2 cellular contexts compared by ENCODE assay signal in genomic region chr1:16209132-16209846, GRCh38.
TF ChIP-seq lines count a peak whose summit lies in the region.

No MANE protein-coding gene starts in this region.

TF ChIP-seq in IMR-90, 13 proteins besides CTCF, POLR2A, EP300 and RAD21:
- TF ChIP-seq MXI1 (IDR thresholded peaks at IDR 0.05; ENCODE audit: borderline replicate concordance, low read depth, low read length), result no peak
- no peak for TF ChIP-seq ELK1 (IDR thresholded peaks at IDR 0.05; ENCODE audit: borderline replicate concordance, low read depth, low read length)
- no peak for TF ChIP-seq CHD1 (IDR thresholded peaks at IDR 0.05; ENCODE audit: low read depth, low read length)
- no peak for TF ChIP-seq MAFK (IDR thresholded peaks at IDR 0.05; ENCODE audit: low read depth, low read length)
- no peak for TF ChIP-seq MAZ (IDR thresholded peaks at IDR 0.05; ENCODE audit: borderline replicate concordance, low read depth, low read length)
- no peak for TF ChIP-seq FOS (IDR thresholded peaks at IDR 0.05; ENCODE audit: low read depth, low read length)
- TF ChIP-seq USF2 (IDR thresholded peaks at IDR 0.05; ENCODE audit: low read depth, low read length), result no peak
- no peak for TF ChIP-seq SMC3 (IDR thresholded peaks at IDR 0.05; ENCODE audit: low read depth, low read length)
- TF ChIP-seq NFE2L2 (IDR thresholded peaks at IDR 0.05; ENCODE audit: low read depth, low read length), result no peak
- TF ChIP-seq RFX5 (IDR thresholded peaks at IDR 0.05; ENCODE audit: low read depth, low read length), result no peak
- no peak for TF ChIP-seq BHLHE40 (IDR thresholded peaks at IDR 0.05; ENCODE audit: low read depth, low read length)
- no peak for TF ChIP-seq CEBPB (IDR thresholded peaks at IDR 0.05; ENCODE audit: low read depth, low read length)
- no peak for TF ChIP-seq RCOR1 (IDR thresholded peaks at IDR 0.05; ENCODE audit: insufficient replicate concordance, low read length)
TF ChIP-seq in IMR-90: peak in this region for 0.

TF ChIP-seq in K562, 482 proteins besides CTCF, POLR2A, EP300 and RAD21:
- no peak for TF ChIP-seq PPARD (CRISPR knock-in tag; IDR thresholded peaks at IDR 0.05)
- TF ChIP-seq ZNF316 (IDR thresholded peaks at IDR 0.05), result peak; percentile 47; the same call in 1 of the 2 replicates
- TF ChIP-seq KDM1A (IDR thresholded peaks at IDR 0.05), result peak; percentile 51 to 80; a peak in 3 of 4 replicates
- no peak for TF ChIP-seq ARHGAP35 (IDR thresholded peaks at IDR 0.05; ENCODE audit: partially characterized antibody)
- TF ChIP-seq ZNF146 (CRISPR knock-in tag; IDR thresholded peaks at IDR 0.05; ENCODE audit: unreplicated experiment), result no peak
- peak; percentile 94 for TF ChIP-seq BCOR (IDR thresholded peaks at IDR 0.05)
- 0 out of 4 replicates have a peak, but pooled peaks of 1 of the 2 experiments have one; percentile 14 for TF ChIP-seq RCOR1 (IDR thresholded peaks at IDR 0.05; ENCODE audit: borderline replicate concordance in 1 of 2, low read depth in 2 of 2, low read length in 2 of 2)
- TF ChIP-seq MEF2A (IDR thresholded peaks at IDR 0.05; ENCODE audit: control insufficient read depth, low read depth, low read length), result no peak
- TF ChIP-seq ADNP (tag; IDR thresholded peaks at IDR 0.05), result peak; percentile 75
- no peak for TF ChIP-seq ZNF165 (CRISPR knock-in tag; IDR thresholded peaks at IDR 0.05; ENCODE audit: borderline replicate concordance)
- no peak for TF ChIP-seq MYNN (IDR thresholded peaks at IDR 0.05)
- no peak for TF ChIP-seq MYNN (CRISPR knock-in tag; IDR thresholded peaks at IDR 0.05)
- no peak for TF ChIP-seq FOXM1 (IDR thresholded peaks at IDR 0.05; ENCODE audit: low read depth)
- TF ChIP-seq FOXM1 (CRISPR knock-in tag; IDR thresholded peaks at IDR 0.05; ENCODE audit: low read depth), result no peak
- peak; percentile 22 for TF ChIP-seq CHD4 (IDR thresholded peaks at IDR 0.05; ENCODE audit: insufficient read depth, insufficient replicate concordance, low read depth, low read length, poor library complexity, severe bottlenecking)
- peak in 1 of 2 experiments; percentile 43; a peak in 1 of 4 replicates for TF ChIP-seq MLLT1 (IDR thresholded peaks at IDR 0.05)
- no peak for TF ChIP-seq ZNF57 (CRISPR knock-in tag; IDR thresholded peaks at IDR 0.05)
- peak; percentile 23 for TF ChIP-seq NCOA4 (IDR thresholded peaks at IDR 0.05; ENCODE audit: partially characterized antibody)
- 0 out of 2 replicates have a peak, but pooled peaks have one; percentile 51 for TF ChIP-seq THRB (CRISPR knock-in tag; conservative IDR thresholded peaks at IDR 0.05)
- TF ChIP-seq RB1 (IDR thresholded peaks at IDR 0.05; ENCODE audit: low read depth), result no peak
- TF ChIP-seq SRF (CRISPR knock-in tag; IDR thresholded peaks at IDR 0.05), result no peak
- TF ChIP-seq ZNF561 (CRISPR knock-in tag; conservative IDR thresholded peaks at IDR 0.05), result no peak
- TF ChIP-seq NUFIP1 (IDR thresholded peaks at IDR 0.05; ENCODE audit: partially characterized antibody), result no peak
- no peak for TF ChIP-seq FOXP1 (CRISPR knock-in tag; IDR thresholded peaks at IDR 0.05)
- no peak for TF ChIP-seq ZNF696 (CRISPR knock-in tag; conservative IDR thresholded peaks at IDR 0.05)
- TF ChIP-seq ELF4 (CRISPR knock-in tag; IDR thresholded peaks at IDR 0.05), result 0 out of 2 replicates have a peak, but pooled peaks have one; percentile 14
- peak; percentile 25; the same call in 1 of the 2 replicates for TF ChIP-seq HDAC2 (IDR thresholded peaks at IDR 0.05)
- no peak for TF ChIP-seq ZBTB8A (IDR thresholded peaks at IDR 0.05; ENCODE audit: partially characterized antibody)
- TF ChIP-seq RBM25 (IDR thresholded peaks at IDR 0.05; ENCODE audit: low read depth, low read length, severe bottlenecking), result peak; percentile 92
